ENCODE assay signal across 1 cellular context in the genomic region with DNA sequence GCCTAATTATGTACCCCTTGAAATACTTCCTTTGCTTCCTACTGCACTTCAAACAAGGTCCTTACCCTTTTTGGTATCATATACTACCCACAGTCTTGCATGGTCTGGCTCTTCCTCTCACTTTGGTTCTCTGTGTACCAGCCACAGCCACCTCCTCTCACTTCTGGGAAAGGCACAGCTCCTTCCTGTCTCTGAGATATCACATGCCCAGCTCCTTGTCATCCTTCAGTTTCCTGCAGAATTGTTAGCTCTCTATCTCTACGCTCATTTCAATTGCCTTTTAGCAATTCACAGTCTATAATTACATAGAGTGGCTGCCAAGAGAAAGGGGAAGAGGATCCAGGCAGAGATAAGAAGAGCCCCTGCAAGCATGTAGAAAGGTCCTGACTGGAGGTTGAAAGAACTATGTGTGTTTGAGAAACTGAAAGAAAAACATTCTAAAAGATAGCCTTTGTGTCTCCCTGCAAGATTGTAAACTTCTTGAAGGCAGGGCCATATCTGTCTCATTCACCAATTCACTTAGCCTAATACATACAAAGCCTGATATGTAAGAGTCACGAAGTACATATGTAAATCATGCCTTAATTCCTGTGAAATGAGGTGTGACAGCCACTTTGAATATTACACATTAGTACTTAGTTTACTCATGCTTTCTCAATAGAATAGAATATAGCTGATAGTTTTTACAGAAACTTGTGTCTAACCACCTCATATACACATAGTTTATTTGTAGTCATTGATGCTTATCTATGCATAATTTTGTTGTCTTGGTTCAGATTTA.
TF ChIP-seq lines count a peak whose summit lies in the region.

No MANE protein-coding gene starts in this region.

TF ChIP-seq in GM23338, 12 proteins besides CTCF, POLR2A, EP300 and RAD21 (continued from another document):
- TF ChIP-seq ZNF462 (CRISPR knock-in tag; IDR thresholded peaks at IDR 0.05) (no peak), REST (IDR thresholded peaks at IDR 0.05; ENCODE audit: unreplicated experiment) (no peak), NANOG (IDR thresholded peaks at IDR 0.05; ENCODE audit: borderline replicate concordance) (no peak), EZH2 (IDR thresholded peaks at IDR 0.05; ENCODE audit: low read depth, unreplicated experiment) (no peak), JUNB (IDR thresholded peaks at IDR 0.05; ENCODE audit: unreplicated experiment) (no peak), ZNF331 (CRISPR knock-in tag; IDR thresholded peaks at IDR 0.05; ENCODE audit: low read depth) (no peak), ETS1 (IDR thresholded peaks at IDR 0.05) (no peak)
